Comparison of ENCODE assay signal across 26 cellular contexts in the genomic region with DNA sequence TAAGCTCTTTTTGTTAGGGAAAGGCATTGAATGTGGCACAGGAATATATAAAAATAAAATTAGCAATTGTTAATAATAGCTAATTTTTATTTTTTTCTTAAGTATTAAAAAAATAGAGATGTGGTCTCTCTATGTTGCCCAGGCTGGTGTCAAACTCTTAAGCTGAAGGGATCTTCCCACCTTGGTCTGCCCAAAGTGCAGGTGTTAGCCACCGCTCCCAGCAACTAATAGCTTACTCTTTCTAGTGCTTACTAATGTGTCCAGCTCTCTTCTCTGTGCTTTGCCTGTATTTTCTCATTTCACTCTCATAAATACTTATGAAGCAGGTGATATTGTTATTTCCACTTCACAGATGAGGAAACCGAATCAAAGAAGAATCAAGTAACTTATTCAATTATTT. TPM values are rescaled to one million over a fixed set of nuclear protein-coding genes. Genes with fewer than 3 reads are reported as not detected.
DNase-seq lines count a peak whose midpoint lies in the region; ATAC-seq and TF ChIP-seq lines count a peak whose summit lies in the region.
"Had no signal": no experiment of that assay in that cellular context is flagged by ENCODE, and none has a peak within 500 bp of the region (broad histone marks: within the 10 kb centered on the region; RNA-seq: fewer than 3 reads in every experiment).

No MANE protein-coding gene starts in this region.

- H3K4me3 Mint-ChIP-seq in natural killer cell (no peak overlapping the region), immature natural killer cell (peak overlapping the region in 1 of 5 donors; percentile 27)
- no peak overlapping the region for H3K4me3 Mint-ChIP-seq in natural killer cell treated with Interleukin-12 subunit alpha and Interleukin-12 subunit beta and Interleukin-15 and Interleukin-18, amount 100 ng/mL, for 72 hours
- H3K4me3 Mint-ChIP-seq in effector memory CD8-positive, alpha-beta T cell = no peak overlapping the region
- H3K4me3 Mint-ChIP-seq: CD14-positive monocyte; CD4-positive, alpha-beta memory T cell; CD4-positive, CD25-positive, alpha-beta regulatory T cell; CD8-positive, alpha-beta memory T cell had no signal

- peak; percentile 48 to 98 (median 63) for ATAC-seq in natural killer cell
- ATAC-seq in natural killer cell treated with Interleukin-12 subunit alpha and Interleukin-12 subunit beta and Interleukin-15 and Interleukin-18, amount 100 ng/mL, for 72 hours = no peak
- ATAC-seq in effector memory CD8-positive, alpha-beta T cell (replicated peaks) = peak; percentile 71

- H3K36me3 Mint-ChIP-seq in natural killer cell (peaks cover 5% of the 10 kb centered on the region), immature natural killer cell (peaks cover 0 to 11% (median 5%) of the 10 kb centered on the region in 3 donors)
- no peaks in the 10 kb centered on the region for H3K36me3 Mint-ChIP-seq in natural killer cell treated with Interleukin-12 subunit alpha and Interleukin-12 subunit beta and Interleukin-15 and Interleukin-18, amount 100 ng/mL, for 72 hours
- H3K36me3 Mint-ChIP-seq in effector memory CD8-positive, alpha-beta T cell (ENCODE audit: insufficient read depth) = no peaks in the 10 kb centered on the region
- H3K36me3 Mint-ChIP-seq: CD14-positive monocyte had no signal

- H3K27ac Mint-ChIP-seq in natural killer cell = no peak overlapping the region
- H3K27ac Mint-ChIP-seq in natural killer cell treated with Interleukin-12 subunit alpha and Interleukin-12 subunit beta and Interleukin-15 and Interleukin-18, amount 100 ng/mL, for 72 hours = no peak overlapping the region
- no peak overlapping the region for H3K27ac Mint-ChIP-seq in effector memory CD8-positive, alpha-beta T cell
- no peak overlapping the region for H3K27ac Mint-ChIP-seq in immature natural killer cell
- H3K27ac Mint-ChIP-seq: CD4-positive, CD25-positive, alpha-beta regulatory T cell had no signal

- H3K27me3 Mint-ChIP-seq in natural killer cell (ENCODE audit: low read depth in 2 of 2) = peaks cover 3 to 23% of the 10 kb centered on the region in 2 donors
- H3K27me3 Mint-ChIP-seq in natural killer cell treated with Interleukin-12 subunit alpha and Interleukin-12 subunit beta and Interleukin-15 and Interleukin-18, amount 100 ng/mL, for 72 hours = peaks cover 0 to 9% of the 10 kb centered on the region in 2 donors
- H3K27me3 Mint-ChIP-seq in effector memory CD8-positive, alpha-beta T cell = peaks cover 0 to 25% of the 10 kb centered on the region in 2 donors
- peaks cover 0 to 3% (median 3%) of the 10 kb centered on the region in 3 donors for H3K27me3 Mint-ChIP-seq in immature natural killer cell (ENCODE audit: low read depth in 3 of 3)

- DNase-seq in natural killer cell = no peak
- DNase-seq in natural killer cell treated with Interleukin-12 subunit alpha and Interleukin-12 subunit beta and Interleukin-15 and Interleukin-18, amount 100 ng/mL, for 72 hours (ENCODE audit: low spot score) = no peak
- no peak for DNase-seq in effector memory CD8-positive, alpha-beta T cell
- DNase-seq in immature natural killer cell = peak; percentile 11 to 22 (median 15)
- no peak for DNase-seq in substantia nigra (lab: John Stamatoyannopoulos, UW)
- DNase-seq in iPS-NIHi7 (ENCODE audit: extremely low spot score) = no peak
- DNase-seq: 8988T; ACHN; BE2C; C1 segment of cervical spinal cord; CD4-positive, alpha-beta memory T cell; CD4-positive, CD25-positive, alpha-beta regulatory T cell; CD8-positive, alpha-beta memory T cell; COR-L47; DMS 273 treated with DMSO at 0.1 percent for 48 hours; DMS153; DMS53; DMS79; DND-41; EL; GF-D8 had no signal

- intact Hi-C loops in natural killer cell (cut with micrococcal nuclease) = no loop called here

- peaks cover 2% of the 10 kb centered on the region in 2 donors for H3K9me3 Mint-ChIP-seq in natural killer cell
- no peaks in the 10 kb centered on the region for H3K9me3 Mint-ChIP-seq in natural killer cell treated with Interleukin-12 subunit alpha and Interleukin-12 subunit beta and Interleukin-15 and Interleukin-18, amount 100 ng/mL, for 72 hours
- no peaks in the 10 kb centered on the region for H3K9me3 Mint-ChIP-seq in effector memory CD8-positive, alpha-beta T cell
- no peaks in the 10 kb centered on the region for H3K9me3 Mint-ChIP-seq in immature natural killer cell

- no peak for TF ChIP-seq CTCF in natural killer cell (IDR thresholded peaks at IDR 0.05)

- H3K4me1 Mint-ChIP-seq in natural killer cell (peaks cover 9 to 10% of the 10 kb centered on the region in 2 donors), immature natural killer cell (peaks cover 5 to 20% of the 10 kb centered on the region in 2 donors)
- H3K4me1 Mint-ChIP-seq in natural killer cell treated with Interleukin-12 subunit alpha and Interleukin-12 subunit beta and Interleukin-15 and Interleukin-18, amount 100 ng/mL, for 72 hours (ENCODE audit: low read depth in 2 of 2) = peaks cover 0 to 3% of the 10 kb centered on the region in 2 donors
- H3K4me1 Mint-ChIP-seq in effector memory CD8-positive, alpha-beta T cell (ENCODE audit: low read depth in 2 of 2) = peaks cover 0 to 4% of the 10 kb centered on the region in 2 donors
- H3K4me1 Mint-ChIP-seq: CD14-positive monocyte; CD8-positive, alpha-beta memory T cell had no signal

- H3K27ac ChIP-seq in substantia nigra (ENCODE audit: low read depth, low read length, poor library complexity, severe bottlenecking) = no peak overlapping the region
- H3K27ac ChIP-seq: BLaER1 had no signal

RNA-seq across cellular contexts. Expression of gene IL24, which starts 13.4 kb away (rescaled TPM):
- not detected for total RNA-seq in natural killer cell
- total RNA-seq in natural killer cell treated with Interleukin-12 subunit alpha and Interleukin-12 subunit beta and Interleukin-15 and Interleukin-18, amount 100 ng/mL, for 72 hours = not detected
- 10 to 100 TPM in 2 of 3 donors, 1 to 10 TPM in 1; 9.3 to 21.5 (median 13.3) TPM for polyA plus RNA-seq in immature natural killer cell
- total RNA-seq: A673; CD4-positive, alpha-beta memory T cell; CD4-positive, CD25-positive, alpha-beta regulatory T cell had no signal
- polyA plus RNA-seq: CD14-positive monocyte had no signal

RNA-seq across cellular contexts. Expression of gene IL20, which starts 18.5 kb away (rescaled TPM):
- not detected for total RNA-seq in natural killer cell
- not detected for total RNA-seq in natural killer cell treated with Interleukin-12 subunit alpha and Interleukin-12 subunit beta and Interleukin-15 and Interleukin-18, amount 100 ng/mL, for 72 hours
- not detected for polyA plus RNA-seq in immature natural killer cell
- total RNA-seq: A673; CD4-positive, alpha-beta memory T cell; CD4-positive, CD25-positive, alpha-beta regulatory T cell; CD8-positive, alpha-beta memory T cell; Daoy had no signal
- polyA plus RNA-seq: AG04450; CD14-positive monocyte; CD4-positive, alpha-beta memory T cell; CD4-positive, CD25-positive, alpha-beta regulatory T cell; CD8-positive, alpha-beta memory T cell had no signal

RNA-seq across cellular contexts. Expression of gene FCMR, which starts 37.9 kb away (rescaled TPM):
- 100 to 1,000 TPM; 157 to 178 (median 177) TPM for total RNA-seq in natural killer cell
- total RNA-seq in natural killer cell treated with Interleukin-12 subunit alpha and Interleukin-12 subunit beta and Interleukin-15 and Interleukin-18, amount 100 ng/mL, for 72 hours = 1 to 10 TPM; 4.1 to 6.8 TPM
- 100 to 1,000 TPM; 255 to 454 (median 370) TPM for polyA plus RNA-seq in immature natural killer cell
- total RNA-seq: A673 had no signal

Comparison
In these comparisons a context has a peak if more than half of its experiments do, and no peak if none do; other contexts are left out.
1. ATAC-seq: peak in natural killer cell (3 of 3) and effector memory CD8-positive, alpha-beta T cell (single experiment); none in natural killer cell treated with Interleukin-12 subunit alpha and Interleukin-12 subunit beta and Interleukin-15 and Interleukin-18, amount 100 ng/mL, for 72 hours (0 of 2).
2. RNA of gene FCMR, which starts 37.9 kb away (total RNA-seq): 157 to 178 TPM in natural killer cell; 4.1 to 6.8 TPM in natural killer cell treated with Interleukin-12 subunit alpha and Interleukin-12 subunit beta and Interleukin-15 and Interleukin-18, amount 100 ng/mL, for 72 hours; every median in the first group is over 10 times any median in the second.
3. DNase-seq: peak in immature natural killer cell (3 of 3); none in natural killer cell (single experiment), natural killer cell treated with Interleukin-12 subunit alpha and Interleukin-12 subunit beta and Interleukin-15 and Interleukin-18, amount 100 ng/mL, for 72 hours (single experiment), effector memory CD8-positive, alpha-beta T cell (0 of 3), substantia nigra (0 of 49) and iPS-NIHi7 (single experiment).